Comparison of ENCODE assay signal across 17 cellular contexts in genomic region chr11:44326615-44327475, GRCh38. TPM values are rescaled to one million over a fixed set of nuclear protein-coding genes. Genes with fewer than 3 reads are reported as not detected.
A peak's percentile ranks its signal among the peaks of the same experiment; 100 is the strongest.
DNase-seq lines count a peak whose midpoint lies in the region; ATAC-seq and TF ChIP-seq lines count a peak whose summit lies in the region.
"Had no signal": no experiment of that assay in that cellular context is flagged by ENCODE, and none has a peak within 500 bp of the region (broad histone marks: within the 10 kb centered on the region; RNA-seq: fewer than 3 reads in every experiment).

No MANE protein-coding gene starts in this region.

- no peak overlapping the region for H3K9ac ChIP-seq in neural progenitor cell

- peaks cover 15% of the 10 kb centered on the region for H3K4me1 Mint-ChIP-seq in neural progenitor cell
- H3K4me1 Mint-ChIP-seq: activated T-helper 17 cell treated with anti-CD3 and anti-CD28 coated beads, Interleukin-2, amount 50 U/mL, for 72 hours; memory B cell; stimulated activated memory B cell treated with anti-CD40 and anti-IgM and Interleukin-4, amounts not matched to agents 10 μg/mL and 1 μg/mL and 100 μg/mL, for 72 hours had no signal

- no peaks in the 10 kb centered on the region for H3K36me3 Mint-ChIP-seq in neural progenitor cell
- H3K36me3 Mint-ChIP-seq: memory B cell; stimulated activated memory B cell treated with anti-CD40 and anti-IgM and Interleukin-4, amounts not matched to agents 10 μg/mL and 1 μg/mL and 100 μg/mL, for 72 hours had no signal

- DNase-seq in NCI-H1417 (lab: John Stamatoyannopoulos, UW) (peak in 2 of 3 experiments; percentile 31 to 48), NCI-H1417 treated with DMSO at 0.1 percent for 48 hours (lab: John Stamatoyannopoulos, UW) (no peak), HFF-Myc (ENCODE audit: extremely low read depth, low read depth) (no peak), astrocyte of the cerebellum (ENCODE audit: low read depth) (no peak), neural progenitor cell (ENCODE audit: low spot score) (no peak), germinal center (ENCODE audit: low spot score) (no peak), amniotic stem cell (lab: John Stamatoyannopoulos, UW) (no peak)
- DNase-seq: aorta; Calu3; NCI-H2081; NK-92 treated with Interleukin-12 subunit alpha and Interleukin-12 subunit beta, amount 100 ng/mL, for 24 hours had no signal

- no peaks in the 10 kb centered on the region for H3K9me3 Mint-ChIP-seq in neural progenitor cell
- H3K9me3 Mint-ChIP-seq: activated T-helper 17 cell treated with anti-CD3 and anti-CD28 coated beads, Interleukin-2, amount 50 U/mL, for 72 hours; memory B cell; stimulated activated memory B cell treated with anti-CD40 and anti-IgM and Interleukin-4, amounts not matched to agents 10 μg/mL and 1 μg/mL and 100 μg/mL, for 72 hours had no signal

- H3K4me3 ChIP-seq in HFF-Myc (replicated peaks; ENCODE audit: low read depth, low read length) (no peak overlapping the region), astrocyte of the cerebellum (ENCODE audit: low read depth, low read length) (no peak overlapping the region), neural progenitor cell (no peak overlapping the region)
- H3K4me3 ChIP-seq: SJSA1 had no signal

- peaks cover 52% of the 10 kb centered on the region for H3K27me3 Mint-ChIP-seq in neural progenitor cell (ENCODE audit: insufficient read depth, low read depth)

- H3F3A ChIP-seq in neural progenitor cell (ENCODE audit: low read depth): no peaks in the 10 kb centered on the region

- H3K27ac Mint-ChIP-seq in neural progenitor cell: peak overlapping the region; percentile 55
- H3K27ac Mint-ChIP-seq: activated T-helper 17 cell treated with anti-CD3 and anti-CD28 coated beads, Interleukin-2, amount 50 U/mL, for 72 hours; memory B cell; stimulated activated memory B cell treated with anti-CD40 and anti-IgM and Interleukin-4, amounts not matched to agents 10 μg/mL and 1 μg/mL and 100 μg/mL, for 72 hours had no signal

- H3K4me1 ChIP-seq in neural progenitor cell: no peaks in the 10 kb centered on the region

- H2AFZ ChIP-seq in neural progenitor cell (replicated peaks): no peak overlapping the region

- in situ Hi-C loops in astrocyte of the cerebellum (cut with HindIII; ENCODE audit: low sequenced_read_pairs): no loop called here

- no peaks in the 10 kb centered on the region for H3K79me2 ChIP-seq in neural progenitor cell (ENCODE audit: low read depth)

- peak overlapping the region; percentile 8 for H3K4me3 Mint-ChIP-seq in neural progenitor cell
- H3K4me3 Mint-ChIP-seq: activated T-helper 17 cell treated with anti-CD3 and anti-CD28 coated beads, Interleukin-2, amount 50 U/mL, for 72 hours; memory B cell; stimulated activated memory B cell treated with anti-CD40 and anti-IgM and Interleukin-4, amounts not matched to agents 10 μg/mL and 1 μg/mL and 100 μg/mL, for 72 hours had no signal

- H3K27me3 ChIP-seq in neural progenitor cell: peaks cover 98% of the 10 kb centered on the region
- H3K27me3 ChIP-seq: SJSA1 had no signal

- no peaks in the 10 kb centered on the region for H3K36me3 ChIP-seq in neural progenitor cell
- H3K36me3 ChIP-seq: SJSA1 had no signal

- no peaks in the 10 kb centered on the region for H3K9me3 ChIP-seq in neural progenitor cell (ENCODE audit: low read depth)
- H3K9me3 ChIP-seq: SJSA1 had no signal

- H4K20me1 ChIP-seq in neural progenitor cell (ENCODE audit: low read depth): peaks cover 23% of the 10 kb centered on the region

- H3K27ac ChIP-seq in neural progenitor cell: no peak overlapping the region
- H3K27ac ChIP-seq: HL-60, SJSA1 had no signal

- H3K4me2 ChIP-seq in neural progenitor cell: no peak overlapping the region

- no peak for ATAC-seq in GM18867 (IDR thresholded peaks at IDR 0.05; ENCODE audit: unreplicated experiment)
- ATAC-seq: activated T-helper 17 cell treated with anti-CD3 and anti-CD28 coated beads, Interleukin-2, amount 50 U/mL, for 72 hours; stimulated activated memory B cell treated with anti-CD40 and anti-IgM and Interleukin-4, amounts not matched to agents 10 μg/mL and 1 μg/mL and 100 μg/mL, for 72 hours had no signal

- peak; percentile 10 for TF ChIP-seq CTCF in HFF-Myc (IDR thresholded peaks at IDR 0.05; ENCODE audit: low read depth, low read length, missing control alignments)
- peak; percentile 17 for TF ChIP-seq CTCF in astrocyte of the cerebellum (IDR thresholded peaks at IDR 0.05; ENCODE audit: low read depth, low read length, missing control alignments)
- TF ChIP-seq CTCF in neural progenitor cell (IDR thresholded peaks at IDR 0.05): peak; percentile 31

RNA-seq across cellular contexts. Expression of gene ALX4, which starts 16.9 kb away (rescaled TPM):
- total RNA-seq in neural progenitor cell (ENCODE audit: low replicate concordance): not detected in 2 replicates
- total RNA-seq: activated T-helper 17 cell treated with anti-CD3 and anti-CD28 coated beads, Interleukin-2, amount 50 U/mL, for 72 hours; Calu3 had no signal

Comparison
In these comparisons a context has a peak if more than half of its experiments do, and no peak if none do; other contexts are left out.
1. DNase-seq: peak in NCI-H1417 (2 of 3); none in NCI-H1417 treated with DMSO at 0.1 percent for 48 hours (single experiment), HFF-Myc (single experiment), astrocyte of the cerebellum (single experiment), neural progenitor cell (single experiment), germinal center (single experiment) and amniotic stem cell (single experiment).
2. Peak in every context shown above with its lines, with median percentiles within 50 percentile points of each other: CTCF ChIP-seq.